8 cellular contexts compared by ENCODE assay signal in genomic region chr11:128830836-128831780, GRCh38. TPM values are rescaled to one million over a fixed set of nuclear protein-coding genes. Genes with fewer than 3 reads are reported as not detected.
A peak's percentile ranks its signal among the peaks of the same experiment; 100 is the strongest.
DNase-seq lines count a peak whose midpoint lies in the region; ATAC-seq, FAIRE-seq and TF ChIP-seq lines count a peak whose summit lies in the region.

No MANE protein-coding gene starts in this region.

- DNase-seq in DND-41 (peak; percentile 87), RCC 7860 (ENCODE audit: low spot score) (peak; percentile 37), fibroblast of mammary gland (ENCODE audit: low read depth) (peak; percentile 79), neural crest cell (ENCODE audit: low read depth, low spot score) (peak; percentile 92), stomach (peak; percentile 82)
- peak; percentile 89 for DNase-seq in activated T-cell treated with anti-CD3 and anti-CD28 coated beads, Interleukin-2, amount 50 U/mL, for 4 hours

- H3K4me3 Mint-ChIP-seq in activated T-cell treated with anti-CD3 and anti-CD28 coated beads, Interleukin-2, amount 50 U/mL, for 4 hours, result peak overlapping the region; percentile 58
- H3K4me3 Mint-ChIP-seq in neural crest cell, result no peak overlapping the region

- no peaks in the 10 kb centered on the region for H3K9me3 Mint-ChIP-seq in activated T-cell treated with anti-CD3 and anti-CD28 coated beads, Interleukin-2, amount 50 U/mL, for 4 hours
- no peaks in the 10 kb centered on the region for H3K9me3 Mint-ChIP-seq in neural crest cell

- TF ChIP-seq RAD21 in Ishikawa (IDR thresholded peaks at IDR 0.05; ENCODE audit: low read depth), result peak; percentile 89

- H3K4me2 ChIP-seq in DND-41 (ENCODE audit: insufficient read depth, low read length), result peak overlapping the region; percentile 51

- intact Hi-C loops in stomach (cut with DNase I; ENCODE audit: low total_unique reads), result loop anchor here (5.0 kb wide), 1 partner anchor 659 kb away; no protein-coding TSS in a partner anchor

- no peak for FAIRE-seq in RCC 7860 (lab: Jason Lieb, UNC)

- no peak overlapping the region for H2AFZ ChIP-seq in DND-41 (ENCODE audit: low read depth, low read length)

- H3K4me1 Mint-ChIP-seq in activated T-cell treated with anti-CD3 and anti-CD28 coated beads, Interleukin-2, amount 50 U/mL, for 4 hours (ENCODE audit: low read depth), result peaks cover 32% of the 10 kb centered on the region
- peaks cover 8% of the 10 kb centered on the region for H3K4me1 Mint-ChIP-seq in neural crest cell

- H4K20me1 ChIP-seq in DND-41 (ENCODE audit: insufficient read depth, low read length), result no peaks in the 10 kb centered on the region

- no peaks in the 10 kb centered on the region for H3K9me3 ChIP-seq in DND-41 (ENCODE audit: insufficient read depth, low read length, severe bottlenecking)
- no peaks in the 10 kb centered on the region for H3K9me3 ChIP-seq in stomach

- TF ChIP-seq EP300 in Ishikawa (IDR thresholded peaks at IDR 0.05; ENCODE audit: borderline replicate concordance) (no peak), stomach (IDR thresholded peaks at IDR 0.05) (no peak)

- no peaks in the 10 kb centered on the region for H3K36me3 ChIP-seq in DND-41 (ENCODE audit: insufficient read depth, low read length)
- H3K36me3 ChIP-seq in stomach, result no peaks in the 10 kb centered on the region

- H3K27me3 ChIP-seq in DND-41 (ENCODE audit: insufficient read depth, low read length, poor library complexity) (no peaks in the 10 kb centered on the region), stomach (peaks cover 0 to 4% (median 0%) of the 10 kb centered on the region in 3 donors)

- H3K9ac ChIP-seq in DND-41 (ENCODE audit: low read depth, low read length), result peak overlapping the region; percentile 29

- no peak for TF ChIP-seq POLR2A in stomach (IDR thresholded peaks at IDR 0.05)

- no peaks in the 10 kb centered on the region for H3K79me2 ChIP-seq in DND-41 (ENCODE audit: insufficient read depth, low read length)

- H3K27ac ChIP-seq in DND-41 (ENCODE audit: low read length), result peak overlapping the region; percentile 79
- H3K27ac ChIP-seq in stomach, result peak overlapping the region in 3 of 5 donors; percentile 26 to 50 (median 27)

- no peak overlapping the region for H3K4me3 ChIP-seq in DND-41 (ENCODE audit: low read depth in 1 of 2, low read length in 2 of 2)
- no peak overlapping the region for H3K4me3 ChIP-seq in fibroblast of mammary gland (ENCODE audit: control insufficient read depth, low read depth, low read length)
- H3K4me3 ChIP-seq in stomach, result peak overlapping the region in 2 of 4 donors; percentile 11 to 31

- peak; percentile 92 for ATAC-seq in DND-41 (ENCODE audit: insufficient read depth, low read depth)
- ATAC-seq in GM21619 (IDR thresholded peaks at IDR 0.05; ENCODE audit: unreplicated experiment), result peak; percentile 84
- ATAC-seq in activated T-cell treated with anti-CD3 and anti-CD28 coated beads, Interleukin-2, amount 50 U/mL, for 4 hours, result peak; percentile 78 to 81

- no peak overlapping the region for H3K27ac Mint-ChIP-seq in neural crest cell (ENCODE audit: unreplicated experiment)

- no peaks in the 10 kb centered on the region for H3K27me3 Mint-ChIP-seq in activated T-cell treated with anti-CD3 and anti-CD28 coated beads, Interleukin-2, amount 50 U/mL, for 4 hours (ENCODE audit: low read depth)
- H3K27me3 Mint-ChIP-seq in neural crest cell (ENCODE audit: low read depth), result peaks cover 6% of the 10 kb centered on the region

- WGBS in stomach, 5 donors, result 26 to 31% (median 26%) methylated on average over 13 of the region's 13 CpGs

- TF ChIP-seq CTCF in DND-41 (IDR thresholded peaks at IDR 0.05; ENCODE audit: borderline replicate concordance, extremely low read depth, low read length, poor library complexity, severe bottlenecking) (peak; percentile 96), fibroblast of mammary gland (conservative IDR thresholded peaks at IDR 0.05; ENCODE audit: control insufficient read depth, insufficient read depth, low read depth, low read length) (peak; percentile 80), neural crest cell (conservative IDR thresholded peaks at IDR 0.05) (peak; percentile 93), stomach (IDR thresholded peaks at IDR 0.05) (peak in 5 of 7 experiments; percentile 46 to 97 (median 84))

- peaks cover under 1% of the 10 kb centered on the region for H3K36me3 Mint-ChIP-seq in activated T-cell treated with anti-CD3 and anti-CD28 coated beads, Interleukin-2, amount 50 U/mL, for 4 hours (ENCODE audit: insufficient read depth)
- H3K36me3 Mint-ChIP-seq in neural crest cell (ENCODE audit: low read depth), result no peaks in the 10 kb centered on the region

- H3K4me1 ChIP-seq in DND-41 (ENCODE audit: insufficient read depth, low read length), result peaks cover 19% of the 10 kb centered on the region
- peaks cover 0 to 19% (median 7%) of the 10 kb centered on the region in 4 donors for H3K4me1 ChIP-seq in stomach

TF ChIP-seq in Ishikawa, 13 proteins besides CTCF, POLR2A, EP300 and RAD21:
- TF ChIP-seq ZBTB7A (IDR thresholded peaks at IDR 0.05; ENCODE audit: low read depth) (peak; percentile 92; the same call in 1 of the 2 replicates), TCF12 (IDR thresholded peaks at IDR 0.05; ENCODE audit: low read depth) (no peak), FOXM1 (IDR thresholded peaks at IDR 0.05; ENCODE audit: borderline replicate concordance, low read depth) (no peak)

RNA-seq across cellular contexts. Expression of gene KCNJ1, which starts 36.0 kb away (rescaled TPM):
- total RNA-seq in activated T-cell treated with anti-CD3 and anti-CD28 coated beads, Interleukin-2, amount 50 U/mL, for 4 hours, result not detected
- not detected in 2 replicates for total RNA-seq in neural crest cell
- total RNA-seq in stomach, result not detected
- under 1 TPM in 1 of 3 donors, not detected in 2; 0.10 TPM for polyA plus RNA-seq in stomach

Comparison
In these comparisons a context has a peak if more than half of its experiments do, and no peak if none do; other contexts are left out.
1. DNase-seq: peak in every context shown above with its lines; median percentile 92 in neural crest cell; 89 in activated T-cell treated with anti-CD3 and anti-CD28 coated beads, Interleukin-2, amount 50 U/mL, for 4 hours; 87 in DND-41; 82 in stomach; 79 in fibroblast of mammary gland; 37 in RCC 7860.